Comparison of ENCODE assay signal across 20 cellular contexts in genomic region chr10:102545265-102545664, GRCh38.
A peak's percentile ranks its signal among the peaks of the same experiment; 100 is the strongest.
DNase-seq lines count a peak whose midpoint lies in the region; ATAC-seq and TF ChIP-seq lines count a peak whose summit lies in the region.
"Had no signal": no experiment of that assay in that cellular context is flagged by ENCODE, and none has a peak within 500 bp of the region (broad histone marks: within the 10 kb centered on the region; RNA-seq: fewer than 3 reads in every experiment).

No MANE protein-coding gene starts in this region.

- H3K36me3 ChIP-seq in HEK293 (ENCODE audit: control insufficient read depth in 2 of 2, insufficient read depth in 1 of 2, low read length in 2 of 2), result peaks cover 0 to 10% of the 10 kb centered on the region in 2 experiments; a peak in 2 of 3 replicates

- ATAC-seq in HG03175 (IDR thresholded peaks at IDR 0.05; ENCODE audit: unreplicated experiment), result no peak
- ATAC-seq: CD8-positive, alpha-beta T cell; GM12878; GM23338; HCT116 had no signal

- no peaks in the 10 kb centered on the region for H3K4me1 ChIP-seq in HEK293 (ENCODE audit: control insufficient read depth, insufficient read depth, low read length)
- H3K4me1 ChIP-seq: Caco-2 had no signal

- peaks cover 18% of the 10 kb centered on the region for H3K4me1 Mint-ChIP-seq in nephron
- H3K4me1 Mint-ChIP-seq: H9 had no signal

- H3K4me3 Mint-ChIP-seq in nephron, result no peak overlapping the region
- H3K4me3 Mint-ChIP-seq: B cell; CD4-positive, CD25-positive, alpha-beta regulatory T cell; CD8-positive, alpha-beta T cell; GM23338; H9 had no signal

- H3K4me3 ChIP-seq in HEK293 (ENCODE audit: low read depth, low read length) (no peak overlapping the region), coronary artery (no peak overlapping the region)
- H3K4me3 ChIP-seq: BLaER1, GM12878, GM23338 had no signal

- H3K9me3 Mint-ChIP-seq in nephron, result no peaks in the 10 kb centered on the region
- H3K9me3 Mint-ChIP-seq: CD4-positive, CD25-positive, alpha-beta regulatory T cell; CD8-positive, alpha-beta T cell; GM23338; H9; HFFc6 had no signal

- CTCF ChIA-PET in HEK293 (lab: Yijun Ruan, JAX), result interaction anchor here (0.6 to 0.7 kb wide), 2 partner anchors 18 to 181 kb away, joined by 3 to 6 read pairs; no protein-coding TSS in a partner anchor

- H3K9me3 ChIP-seq in HEK293 (ENCODE audit: control insufficient read depth, insufficient read depth, low read depth, low read length), result no peaks in the 10 kb centered on the region
- H3K9me3 ChIP-seq: BLaER1, Caco-2 had no signal

- POLR2A ChIA-PET in HEK293 (lab: Yijun Ruan, JAX), result no interaction called here

- TF ChIP-seq CTCF in HEK293 (tag by site-specific recombination; IDR thresholded peaks at IDR 0.05), result no peak
- no peak for TF ChIP-seq CTCF in coronary artery (IDR thresholded peaks at IDR 0.05)
- no peak for TF ChIP-seq CTCF in nephron (IDR thresholded peaks at IDR 0.05; ENCODE audit: unreplicated experiment in 3 of 3)

- DNase-seq in coronary artery (ENCODE audit: low spot score), result peak; percentile 31
- DNase-seq in DMS79 (lab: John Stamatoyannopoulos, UW), result no peak
- no peak for DNase-seq in Ammon's horn (ENCODE audit: low spot score)
- DNase-seq: Caco-2; CD4-positive, CD25-positive, alpha-beta regulatory T cell; CD8-positive, alpha-beta T cell; DMS153; EL; GDM1; H9; HFFc6 had no signal

- no peak overlapping the region for H3K27ac ChIP-seq in HEK293 (ENCODE audit: extremely low read depth, low read depth, low read length)
- no peak overlapping the region for H3K27ac ChIP-seq in coronary artery
- H3K27ac ChIP-seq: BLaER1, C4-2B had no signal

- peak overlapping the region in 2 of 3 experiments; percentile 54 to 71 for H3K27ac Mint-ChIP-seq in nephron
- H3K27ac Mint-ChIP-seq: B cell; CD8-positive, alpha-beta T cell; GM23338; H9 had no signal

- H3K36me3 Mint-ChIP-seq in nephron (ENCODE audit: low read depth), result peaks cover 28% of the 10 kb centered on the region

- no peaks in the 10 kb centered on the region for H3K27me3 Mint-ChIP-seq in nephron (ENCODE audit: low read depth)
- H3K27me3 Mint-ChIP-seq: B cell; CD4-positive, CD25-positive, alpha-beta regulatory T cell had no signal

TF ChIP-seq in HEK293, 187 proteins besides CTCF, POLR2A, EP300 and RAD21:
- no peak for TF ChIP-seq ZSCAN18 (tag by site-specific recombination; IDR thresholded peaks at IDR 0.05)
- TF ChIP-seq ZNF155 (tag by site-specific recombination; IDR thresholded peaks at IDR 0.05), result no peak
- TF ChIP-seq KLF16 (tag by site-specific recombination; IDR thresholded peaks at IDR 0.05), result no peak
- peak; percentile 94 for TF ChIP-seq ZNF140 (tag by site-specific recombination; IDR thresholded peaks at IDR 0.05)
- no peak for TF ChIP-seq ZNF132 (tag by site-specific recombination; IDR thresholded peaks at IDR 0.05; ENCODE audit: borderline replicate concordance)
